5 cellular contexts compared by ENCODE assay signal in the genomic region with DNA sequence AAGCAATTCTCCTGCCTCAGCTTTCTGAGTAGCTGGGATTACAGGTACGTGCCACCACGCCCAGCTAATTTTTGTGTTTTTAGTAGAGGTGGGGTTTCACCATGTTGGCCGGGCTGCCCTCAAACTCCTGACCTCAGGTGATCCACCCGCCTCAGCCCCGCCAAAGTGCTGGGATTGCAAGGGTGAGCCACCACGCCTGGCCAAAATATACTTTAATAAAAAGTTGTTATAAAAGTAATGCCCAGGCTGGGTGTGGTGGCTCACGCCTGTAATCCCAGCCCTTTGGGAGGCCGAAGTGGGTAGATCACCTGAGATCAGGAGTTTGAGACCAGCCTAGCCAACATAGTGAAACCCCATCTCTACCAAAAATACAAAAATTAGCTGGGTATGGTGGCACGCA. TPM values are rescaled to one million over a fixed set of nuclear protein-coding genes. Genes with fewer than 3 reads are reported as not detected.
"Had no signal": no experiment of that assay in that cellular context is flagged by ENCODE, and none has a peak within 500 bp of the region (broad histone marks: within the 10 kb centered on the region; RNA-seq: fewer than 3 reads in every experiment).

No MANE protein-coding gene starts in this region.

RNA-seq across cellular contexts. Expression of a gene that starts 16.0 kb away (rescaled TPM):
- total RNA-seq: activated CD4-positive, alpha-beta memory T cell treated with anti-CD3 and anti-CD28 coated beads, Interleukin-2, amount 10 ng/mL, durations not matched to agents 7 days and 5 days; activated naive CD4-positive, alpha-beta T cell treated with anti-CD3 and anti-CD28 coated beads, Interleukin-2, amount 50 U/mL, for 72 hours; ascending aorta had no signal
- polyA plus RNA-seq: cardiac muscle cell, fibroblast of lung had no signal
